Comparison of ENCODE assay signal across 8 cellular contexts in genomic region chr20:63642518-63643247, GRCh38. TPM values are rescaled to one million over a fixed set of nuclear protein-coding genes. Genes with fewer than 3 reads are reported as not detected.
DNase-seq lines count a peak whose midpoint lies in the region; ATAC-seq and TF ChIP-seq lines count a peak whose summit lies in the region.

No MANE protein-coding gene starts in this region.

- H3K4me3 Mint-ChIP-seq in activated T-helper 17 cell treated with anti-CD3 and anti-CD28 coated beads, Interleukin-2, amount 50 U/mL, for 72 hours, result peak overlapping the region; percentile 58
- H3K4me3 Mint-ChIP-seq in type B pancreatic cell, result peak overlapping the region; percentile 82

- intact Hi-C loops in cardiac septum (cut with DNase I) (no loop called here), right lobe of liver (cut with DNase I) (no loop called here)

- peaks cover 7% of the 10 kb centered on the region for H3K36me3 Mint-ChIP-seq in activated T-helper 17 cell treated with anti-CD3 and anti-CD28 coated beads, Interleukin-2, amount 50 U/mL, for 72 hours (ENCODE audit: low read depth)
- no peaks in the 10 kb centered on the region for H3K36me3 Mint-ChIP-seq in type B pancreatic cell

- H3K4me1 Mint-ChIP-seq in activated T-helper 17 cell treated with anti-CD3 and anti-CD28 coated beads, Interleukin-2, amount 50 U/mL, for 72 hours, result peaks cover 9% of the 10 kb centered on the region
- no peaks in the 10 kb centered on the region for H3K4me1 Mint-ChIP-seq in type B pancreatic cell (ENCODE audit: unreplicated experiment)

- H3K36me3 ChIP-seq in cardiac muscle cell (no peaks in the 10 kb centered on the region), right lobe of liver (no peaks in the 10 kb centered on the region)

- H3K9me3 Mint-ChIP-seq in activated T-helper 17 cell treated with anti-CD3 and anti-CD28 coated beads, Interleukin-2, amount 50 U/mL, for 72 hours, result no peaks in the 10 kb centered on the region
- no peaks in the 10 kb centered on the region for H3K9me3 Mint-ChIP-seq in type B pancreatic cell

- H3K4me3 ChIP-seq in cardiac muscle cell (peak overlapping the region; percentile 63), right lobe of liver (peak overlapping the region; percentile 45 to 67 (median 52))

- WGBS in right lobe of liver (ENCODE audit: insufficient coverage, low coverage, low lambda C conversion rate, missing lambda C conversion rate), result no CpG with 5 or more reads among the region's 31 CpGs

- no peak for ATAC-seq in activated T-helper 17 cell treated with anti-CD3 and anti-CD28 coated beads, Interleukin-2, amount 50 U/mL, for 72 hours (replicated peaks)
- ATAC-seq in right lobe of liver (no peak), HG03460 (IDR thresholded peaks at IDR 0.05; ENCODE audit: unreplicated experiment) (no peak), GM18907 (IDR thresholded peaks at IDR 0.05; ENCODE audit: unreplicated experiment) (no peak)

- H3K27me3 Mint-ChIP-seq in activated T-helper 17 cell treated with anti-CD3 and anti-CD28 coated beads, Interleukin-2, amount 50 U/mL, for 72 hours, result no peaks in the 10 kb centered on the region
- no peaks in the 10 kb centered on the region for H3K27me3 Mint-ChIP-seq in type B pancreatic cell

- H3K9me3 ChIP-seq in cardiac muscle cell (ENCODE audit: low read depth), result no peaks in the 10 kb centered on the region
- no peaks in the 10 kb centered on the region for H3K9me3 ChIP-seq in right lobe of liver

- H3K4me1 ChIP-seq in cardiac muscle cell (ENCODE audit: low read depth), result no peaks in the 10 kb centered on the region
- H3K4me1 ChIP-seq in right lobe of liver, result peaks cover 0 to 6% (median 0%) of the 10 kb centered on the region in 4 donors

- H3K27ac Mint-ChIP-seq in activated T-helper 17 cell treated with anti-CD3 and anti-CD28 coated beads, Interleukin-2, amount 50 U/mL, for 72 hours, result no peak overlapping the region
- H3K27ac Mint-ChIP-seq in type B pancreatic cell, result no peak overlapping the region

- no peak overlapping the region for H3K27ac ChIP-seq in cardiac muscle cell
- peak overlapping the region in 1 of 3 donors; percentile 33 for H3K27ac ChIP-seq in right lobe of liver

- TF ChIP-seq POLR2A in right lobe of liver (IDR thresholded peaks at IDR 0.05), result no peak

- TF ChIP-seq CTCF in cardiac muscle cell (IDR thresholded peaks at IDR 0.05; ENCODE audit: low read depth, low read length) (no peak), right lobe of liver (IDR thresholded peaks at IDR 0.05) (no peak), type B pancreatic cell (conservative IDR thresholded peaks at IDR 0.05) (no peak)

- DNase-seq in cardiac muscle cell (ENCODE audit: low read depth in 1 of 2, low spot score in 1 of 2), result peak in 1 of 2 donors; percentile 22
- no peak for DNase-seq in cardiac septum (ENCODE audit: low spot score)
- DNase-seq in right lobe of liver, result no peak
- DNase-seq in type B pancreatic cell (ENCODE audit: extremely low spot score, unreplicated experiment), result no peak
- no peak for DNase-seq in middle frontal gyrus (ENCODE audit: extremely low spot score, low spot score)

- H3K27me3 ChIP-seq in cardiac muscle cell (peaks cover 7% of the 10 kb centered on the region), right lobe of liver (no peaks in the 10 kb centered on the region)

RNA-seq across cellular contexts. Expression of gene STMN3, which starts 10.5 kb away (rescaled TPM):
- total RNA-seq in cardiac muscle cell (6.6 and 18.4 TPM in 2 replicates), cardiac septum (8.8 TPM), right lobe of liver (1 to 10 TPM in 1 of 6 experiments, under 1 TPM in 5; 0.43 to 1.6 (median 0.77) TPM), type B pancreatic cell (ENCODE audit: low replicate concordance) (38.9 and 40.8 TPM in 2 replicates)
- polyA plus RNA-seq in cardiac muscle cell, result 5.7 and 9.9 TPM in 2 replicates
- total RNA-seq in activated T-helper 17 cell treated with anti-CD3 and anti-CD28 coated beads, Interleukin-2, amount 50 U/mL, for 72 hours, result 10 to 100 TPM; 15.1 to 24.7 TPM

RNA-seq across cellular contexts. Expression of gene RTEL1, which starts 15.4 kb away (rescaled TPM):
- total RNA-seq in cardiac muscle cell (14.9 TPM in 2 replicates), cardiac septum (10.5 TPM), right lobe of liver (10 to 100 TPM in 5 of 6 experiments, 1 to 10 TPM in 1; 9.6 to 16.3 (median 12.4) TPM), type B pancreatic cell (ENCODE audit: low replicate concordance) (20.7 and 39.2 TPM in 2 replicates)
- 14.8 and 15.8 TPM in 2 replicates for polyA plus RNA-seq in cardiac muscle cell
- total RNA-seq in activated T-helper 17 cell treated with anti-CD3 and anti-CD28 coated beads, Interleukin-2, amount 50 U/mL, for 72 hours, result 10 to 100 TPM; 41.8 to 51.8 TPM

RNA-seq across cellular contexts. Expression of gene GMEB2, which starts 15.8 kb away (rescaled TPM):
- total RNA-seq in cardiac muscle cell (10.9 and 15.4 TPM in 2 replicates), cardiac septum (6.8 TPM), right lobe of liver (1 to 10 TPM; 3.2 to 7.0 (median 5.1) TPM), type B pancreatic cell (ENCODE audit: low replicate concordance) (11.9 and 13.9 TPM in 2 replicates)
- 10.8 and 11.4 TPM in 2 replicates for polyA plus RNA-seq in cardiac muscle cell
- 10 to 100 TPM; 11.5 to 19.6 TPM for total RNA-seq in activated T-helper 17 cell treated with anti-CD3 and anti-CD28 coated beads, Interleukin-2, amount 50 U/mL, for 72 hours

RNA-seq across cellular contexts. Expression of gene TNFRSF6B, which starts 53.8 kb away (rescaled TPM):
- total RNA-seq in cardiac muscle cell, result 9.5 and 10.3 TPM in 2 replicates
- 3.3 and 4.9 TPM in 2 replicates for polyA plus RNA-seq in cardiac muscle cell
- total RNA-seq in cardiac septum, result not detected
- total RNA-seq in activated T-helper 17 cell treated with anti-CD3 and anti-CD28 coated beads, Interleukin-2, amount 50 U/mL, for 72 hours, result not detected
- 1 to 10 TPM in 1 of 6 experiments, under 1 TPM in 2, not detected in 3; 0.56 to 1.0 (median 0.62) TPM for total RNA-seq in right lobe of liver
- total RNA-seq in type B pancreatic cell (ENCODE audit: low replicate concordance), result not detected in 2 replicates
